Comparison of ENCODE assay signal across 20 cellular contexts in the genomic region with DNA sequence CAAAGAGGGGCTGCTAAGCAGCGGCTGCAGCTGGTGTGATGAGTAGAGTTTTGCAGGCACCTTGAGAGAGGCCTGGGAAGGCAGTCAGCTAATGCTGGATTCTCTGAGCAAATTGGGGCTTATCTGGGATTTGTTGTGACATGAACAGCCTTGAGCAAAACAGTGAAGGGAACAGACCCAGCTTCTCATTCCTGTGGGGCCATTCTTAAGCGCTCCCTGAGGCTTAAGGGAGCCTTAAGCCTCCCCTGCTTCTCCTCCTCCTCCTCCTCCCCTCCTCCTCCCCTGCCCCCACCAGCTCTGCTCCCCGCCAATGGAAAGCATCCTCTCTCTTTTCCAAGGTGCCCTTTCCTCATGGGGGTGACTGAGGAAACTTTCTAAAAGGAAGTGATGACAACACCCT. TPM values are rescaled to one million over a fixed set of nuclear protein-coding genes. Genes with fewer than 3 reads are reported as not detected.
DNase-seq lines count a peak whose midpoint lies in the region; ATAC-seq and TF ChIP-seq lines count a peak whose summit lies in the region.
"Had no signal": no experiment of that assay in that cellular context is flagged by ENCODE, and none has a peak within 500 bp of the region (broad histone marks: within the 10 kb centered on the region; RNA-seq: fewer than 3 reads in every experiment).

No MANE protein-coding gene starts in this region.

- no peak overlapping the region for H3K4me3 ChIP-seq in adipocyte (ENCODE audit: low read length)
- H3K4me3 ChIP-seq in fibroblast of pulmonary artery (replicated peaks; ENCODE audit: low read depth, low read length): no peak overlapping the region
- no peak overlapping the region for H3K4me3 ChIP-seq in neural progenitor cell

- H3K27me3 ChIP-seq in adipocyte (replicated peaks; ENCODE audit: control insufficient read depth, insufficient read depth, low read length) (no peaks in the 10 kb centered on the region), neural progenitor cell (no peaks in the 10 kb centered on the region)

- H3K4me3 Mint-ChIP-seq in neural progenitor cell: no peak overlapping the region
- H3K4me3 Mint-ChIP-seq: CD4-positive, CD25-positive, alpha-beta regulatory T cell had no signal

- peak overlapping the region; percentile 44 for H3K4me2 ChIP-seq in neural progenitor cell

- H3K27ac ChIP-seq in neural progenitor cell: peak overlapping the region; percentile 83

- H3K9me3 ChIP-seq in adipocyte (ENCODE audit: control insufficient read depth, low read length): no peaks in the 10 kb centered on the region
- no peaks in the 10 kb centered on the region for H3K9me3 ChIP-seq in neural progenitor cell (ENCODE audit: low read depth)

- no peaks in the 10 kb centered on the region for H4K20me1 ChIP-seq in neural progenitor cell (ENCODE audit: low read depth)

- no peaks in the 10 kb centered on the region for H3K9me3 Mint-ChIP-seq in neural progenitor cell

- no peak for TF ChIP-seq CTCF in fibroblast of pulmonary artery (IDR thresholded peaks at IDR 0.05; ENCODE audit: low read length, missing control alignments)
- TF ChIP-seq CTCF in neural progenitor cell (IDR thresholded peaks at IDR 0.05): no peak

- ATAC-seq in GM19324 (IDR thresholded peaks at IDR 0.05; ENCODE audit: low FRiP score, unreplicated experiment): no peak
- no peak for ATAC-seq in Right ventricle myocardium inferior

- no peaks in the 10 kb centered on the region for H3K79me2 ChIP-seq in neural progenitor cell (ENCODE audit: low read depth)

- no peak overlapping the region for H3K27ac Mint-ChIP-seq in neural progenitor cell
- H3K27ac Mint-ChIP-seq: CD4-positive, CD25-positive, alpha-beta regulatory T cell had no signal

- peaks cover 12% of the 10 kb centered on the region for H3K36me3 Mint-ChIP-seq in neural progenitor cell
- H3K36me3 Mint-ChIP-seq: CD4-positive, CD25-positive, alpha-beta regulatory T cell had no signal

- peaks cover 6% of the 10 kb centered on the region for H3K4me1 Mint-ChIP-seq in neural progenitor cell

- H3K4me1 ChIP-seq in adipocyte (ENCODE audit: control insufficient read depth, insufficient read depth, low read length): peaks cover 14% of the 10 kb centered on the region
- peaks cover 13% of the 10 kb centered on the region for H3K4me1 ChIP-seq in neural progenitor cell

- peaks cover 26% of the 10 kb centered on the region for H3F3A ChIP-seq in neural progenitor cell (ENCODE audit: low read depth)

- DNase-seq in HPDE6-E6E7 (ENCODE audit: extremely low spot score) (peak; percentile 35), adipocyte (ENCODE audit: low read depth) (peak; percentile 60), fibroblast of pulmonary artery (ENCODE audit: low read depth) (peak; percentile 9), neural progenitor cell (ENCODE audit: low spot score) (peak; percentile 67), pons (ENCODE audit: low spot score) (no peak), Right ventricle myocardium inferior (ENCODE audit: missing footprints) (no peak)
- DNase-seq in activated T-cell treated with anti-CD3 and anti-CD28 coated beads, Interleukin-2, amount 50 U/mL, for 48 hours: no peak
- DNase-seq: ACHN; Calu3; CD4-positive, CD25-positive, alpha-beta regulatory T cell; DND-41; GF-D8; KBM-7; NCI-H1048; NCI-H146; NCI-H2107; NCI-H345; NCI-H526 treated with DMSO at 0.1 percent for 48 hours; SHP77 treated with DMSO at 0.1 percent for 48 hours had no signal

- H3K9ac ChIP-seq in adipocyte (ENCODE audit: low read length) (no peak overlapping the region), neural progenitor cell (no peak overlapping the region)

- peak overlapping the region; percentile 58 for H2AFZ ChIP-seq in neural progenitor cell (replicated peaks)

- H3K36me3 ChIP-seq in adipocyte (ENCODE audit: control insufficient read depth, insufficient read depth, low read length, severe bottlenecking) (peaks cover 10% of the 10 kb centered on the region), neural progenitor cell (no peaks in the 10 kb centered on the region)

- peaks cover 5% of the 10 kb centered on the region for H3K27me3 Mint-ChIP-seq in neural progenitor cell (ENCODE audit: insufficient read depth, low read depth)

- intact Hi-C loops in Right ventricle myocardium inferior (cut with DNase I): no loop called here

RNA-seq across cellular contexts. Expression of gene HMGCS2, which starts 21.3 kb away (rescaled TPM):
- total RNA-seq in neural progenitor cell (ENCODE audit: low replicate concordance) (not detected in 2 replicates), Right ventricle myocardium inferior (161 TPM)
- total RNA-seq: Calu3; CD4-positive, CD25-positive, alpha-beta regulatory T cell had no signal

RNA-seq across cellular contexts. Expression of gene PHGDH, which starts 35.7 kb away (rescaled TPM):
- total RNA-seq in neural progenitor cell (ENCODE audit: low replicate concordance): 166 and 204 TPM in 2 replicates
- 9.7 TPM for total RNA-seq in Right ventricle myocardium inferior

Comparison
In these comparisons a context has a peak if more than half of its experiments do, and no peak if none do; other contexts are left out.
1. DNase-seq: peak in HPDE6-E6E7 (single experiment), adipocyte (single experiment), fibroblast of pulmonary artery (single experiment) and neural progenitor cell (single experiment); none in activated T-cell treated with anti-CD3 and anti-CD28 coated beads, Interleukin-2, amount 50 U/mL, for 48 hours (0 of 2), pons (single experiment) and Right ventricle myocardium inferior (single experiment).
2. RNA of gene HMGCS2, which starts 21.3 kb away (total RNA-seq): 161 TPM in Right ventricle myocardium inferior (single experiment); not detected in neural progenitor cell; every median in the first group is over 100 times any median in the second.
3. RNA of gene PHGDH, which starts 35.7 kb away (total RNA-seq): 166 to 204 TPM in neural progenitor cell; 9.7 TPM in Right ventricle myocardium inferior (single experiment); every median in the first group is over 10 times any median in the second.